ENCODE assay signal across 1 cellular context in genomic region chr6:90008189-90008907, GRCh38.
TF ChIP-seq lines count a peak whose summit lies in the region.

No MANE protein-coding gene starts in this region.

TF ChIP-seq in SK-N-SH, 30 proteins besides CTCF, POLR2A, EP300 and RAD21 (continued from another document):
- TF ChIP-seq, protein P1, sequence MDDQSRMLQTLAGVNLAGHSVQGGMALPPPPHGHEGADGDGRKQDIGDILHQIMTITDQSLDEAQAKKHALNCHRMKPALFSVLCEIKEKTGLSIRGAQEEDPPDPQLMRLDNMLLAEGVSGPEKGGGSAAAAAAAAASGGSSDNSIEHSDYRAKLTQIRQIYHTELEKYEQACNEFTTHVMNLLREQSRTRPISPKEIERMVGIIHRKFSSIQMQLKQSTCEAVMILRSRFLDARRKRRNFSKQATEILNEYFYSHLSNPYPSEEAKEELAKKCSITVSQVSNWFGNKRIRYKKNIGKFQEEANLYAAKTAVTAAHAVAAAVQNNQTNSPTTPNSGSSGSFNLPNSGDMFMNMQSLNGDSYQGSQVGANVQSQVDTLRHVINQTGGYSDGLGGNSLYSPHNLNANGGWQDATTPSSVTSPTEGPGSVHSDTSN (IDR thresholded peaks at IDR 0.05) = no peak
- no peak for TF ChIP-seq RCOR1 (IDR thresholded peaks at IDR 0.05; ENCODE audit: low read length)
- TF ChIP-seq TEAD4 (IDR thresholded peaks at IDR 0.05; ENCODE audit: borderline replicate concordance, insufficient read depth) = no peak
- no peak for TF ChIP-seq FOXJ3 (CRISPR knock-in tag; IDR thresholded peaks at IDR 0.05)
- TF ChIP-seq GATA2 (CRISPR knock-in tag; IDR thresholded peaks at IDR 0.05) = no peak
- TF ChIP-seq FOXM1 (IDR thresholded peaks at IDR 0.05; ENCODE audit: low read depth) = no peak
- no peak for TF ChIP-seq MAX (IDR thresholded peaks at IDR 0.05; ENCODE audit: low read depth)
- TF ChIP-seq RFX5 (IDR thresholded peaks at IDR 0.05; ENCODE audit: low read length) = no peak
- no peak for TF ChIP-seq GABPA (IDR thresholded peaks at IDR 0.05; ENCODE audit: low read depth)
